13 cellular contexts compared by ENCODE assay signal in genomic region chr12:92543359-92543758, GRCh38.
DNase-seq lines count a peak whose midpoint lies in the region; ATAC-seq and TF ChIP-seq lines count a peak whose summit lies in the region.
"Had no signal": no experiment of that assay in that cellular context is flagged by ENCODE, and none has a peak within 500 bp of the region (broad histone marks: within the 10 kb centered on the region; RNA-seq: fewer than 3 reads in every experiment).

No MANE protein-coding gene starts in this region.

- no peak overlapping the region for H3K18ac ChIP-seq in mesendoderm (ENCODE audit: low read length)

- H3K4ac ChIP-seq in mesendoderm (ENCODE audit: low read depth, low read length), result no peak overlapping the region

- TF ChIP-seq CTCF in 22Rv1 (IDR thresholded peaks at IDR 0.05) (no peak), HCT116 (IDR thresholded peaks at IDR 0.05 in 2 of 3, conservative IDR thresholded peaks at IDR 0.05 in 1 of 3; ENCODE audit: borderline replicate concordance in 1 of 3, insufficient read depth in 1 of 3, low read depth in 2 of 3, low read length in 2 of 3) (no peak), activated B cell treated with CpG ODN at 0.5 μM for 24 hours (IDR thresholded peaks at IDR 0.05) (no peak), gastroesophageal sphincter (IDR thresholded peaks at IDR 0.05) (no peak), Peyer's patch (IDR thresholded peaks at IDR 0.05) (no peak)

- in situ Hi-C loops in ACHN (cut with HindIII; ENCODE audit: low pct_ligation_motif_present, low pct_unique_long_range_greater_than_20kb, low sequenced_read_pairs), result no loop called here

- H2AK5ac ChIP-seq in mesendoderm (ENCODE audit: low read length), result no peak overlapping the region

- TF ChIP-seq EP300 in gastroesophageal sphincter (IDR thresholded peaks at IDR 0.05), result no peak

- H3K36me3 ChIP-seq in HCT116 (ENCODE audit: control insufficient read depth in 1 of 2, insufficient read depth in 2 of 2, low read length in 2 of 2) (no peaks in the 10 kb centered on the region), mesendoderm (ENCODE audit: control insufficient read depth, insufficient read depth, low read length) (no peaks in the 10 kb centered on the region), gastroesophageal sphincter (no peaks in the 10 kb centered on the region), Peyer's patch (no peaks in the 10 kb centered on the region)

- no peaks in the 10 kb centered on the region for H4K20me1 ChIP-seq in HCT116 (ENCODE audit: insufficient read depth)

- H3K4me2 ChIP-seq in HCT116 (ENCODE audit: low read length) (no peak overlapping the region), mesendoderm (ENCODE audit: low read length) (no peak overlapping the region)

- no peaks in the 10 kb centered on the region for H3K79me1 ChIP-seq in mesendoderm (ENCODE audit: low read length)

- BruUV-seq in HCT116 (replicated peaks; lab: Mats Ljungman, UMichigan), result no TSS peak

- H3K4me1 ChIP-seq in HCT116 (ENCODE audit: control insufficient read depth in 1 of 2, insufficient read depth in 2 of 2, low read length in 2 of 2), result peaks cover 8 to 25% of the 10 kb centered on the region in 2 experiments; a peak in 3 of 4 replicates
- H3K4me1 ChIP-seq in mesendoderm (ENCODE audit: control insufficient read depth, low read depth, low read length), result peaks cover 2% of the 10 kb centered on the region
- peaks cover 0 to 29% (median 2%) of the 10 kb centered on the region in 3 donors for H3K4me1 ChIP-seq in gastroesophageal sphincter
- peaks cover 0 to 47% (median 11%) of the 10 kb centered on the region in 4 donors for H3K4me1 ChIP-seq in Peyer's patch

- WGBS in mesendoderm (ENCODE audit: extremely low coverage, insufficient coverage, low lambda C conversion rate), result no CpG with 5 or more reads among the region's 1 CpG
- 0% methylated on average over 1 of the region's 1 CpG for WGBS in gastroesophageal sphincter (ENCODE audit: low coverage in 1 of 2), 2 donors

- peaks cover 58% of the 10 kb centered on the region for H3K4me1 Mint-ChIP-seq in activated B cell treated with CpG ODN at 0.5 μM for 24 hours

- H3K27me3 Mint-ChIP-seq in activated B cell treated with CpG ODN at 0.5 μM for 24 hours, result no peaks in the 10 kb centered on the region
- H3K27me3 Mint-ChIP-seq: memory B cell had no signal

- H3K27ac ChIP-seq in 22Rv1 (peak overlapping the region; percentile 57), HCT116 (ENCODE audit: low read depth, low read length) (no peak overlapping the region), mesendoderm (ENCODE audit: low read depth, low read length) (no peak overlapping the region), gastroesophageal sphincter (no peak overlapping the region), Peyer's patch (peak overlapping the region in 2 of 4 donors; percentile 40 to 70)
- H3K27ac ChIP-seq: HL-60 had no signal

- no peak for ATAC-seq in HCT116
- ATAC-seq in activated B cell treated with CpG ODN at 0.5 μM for 24 hours (ENCODE audit: low read depth), result no peak
- no peak for ATAC-seq in HG02852 (IDR thresholded peaks at IDR 0.05; ENCODE audit: unreplicated experiment)
- no peak for ATAC-seq in gastroesophageal sphincter

- H3K9me3 Mint-ChIP-seq in activated B cell treated with CpG ODN at 0.5 μM for 24 hours, result no peaks in the 10 kb centered on the region
- H3K9me3 Mint-ChIP-seq: memory B cell had no signal

- no peak overlapping the region for H2BK5ac ChIP-seq in mesendoderm (ENCODE audit: low read length)

- H3K56ac ChIP-seq in mesendoderm (ENCODE audit: low read length), result no peak overlapping the region

- peak overlapping the region; percentile 1 for H3K27ac Mint-ChIP-seq in activated B cell treated with CpG ODN at 0.5 μM for 24 hours
- H3K27ac Mint-ChIP-seq: memory B cell had no signal

- intact Hi-C loops in HCT116 (cut with micrococcal nuclease), result no loop called here
- intact Hi-C loops in activated B cell treated with CpG ODN at 0.5 μM for 24 hours (cut with micrococcal nuclease), result no loop called here

- H3K4me3 Mint-ChIP-seq in activated B cell treated with CpG ODN at 0.5 μM for 24 hours, result no peak overlapping the region

- no peak overlapping the region for H4K5ac ChIP-seq in mesendoderm (ENCODE audit: low read length)

- H3K79me2 ChIP-seq in HCT116 (ENCODE audit: insufficient read depth, low read length) (no peaks in the 10 kb centered on the region), mesendoderm (ENCODE audit: control insufficient read depth, insufficient read depth, low read length) (no peaks in the 10 kb centered on the region)

- RAD21 ChIA-PET in HCT116 (lab: Charles Lee; ENCODE audit: low non-redundant PET in 1 of 2, low total read pairs in 2 of 2, uncharacterized antibody in 2 of 2, unreplicated experiment in 2 of 2), result no interaction called here

- no peak overlapping the region for H2AFZ ChIP-seq in HCT116 (ENCODE audit: low read depth, low read length, poor library complexity, severe bottlenecking)

- POLR2A ChIA-PET in HCT116 (lab: Charles Lee) (interaction anchor here (0.7 kb wide), 1 partner anchor 13 kb away, joined by 3 read pairs; no protein-coding TSS in a partner anchor), activated B cell treated with CpG ODN at 0.5 μM for 24 hours (lab: Charles Lee) (interaction anchor here (0.7 to 1.6 kb wide), 6 partner anchors 14 to 596 kb away, joined by 3 to 8 read pairs (median 4); no protein-coding TSS in a partner anchor)

- TF ChIP-seq POLR2A in HCT116 (IDR thresholded peaks at IDR 0.05; ENCODE audit: borderline replicate concordance, extremely low read depth, insufficient read depth, insufficient read length) (no peak), gastroesophageal sphincter (IDR thresholded peaks at IDR 0.05) (no peak), Peyer's patch (IDR thresholded peaks at IDR 0.05) (no peak)

- no peak overlapping the region for H4K8ac ChIP-seq in mesendoderm (ENCODE audit: low read depth, low read length)

- H2BK120ac ChIP-seq in mesendoderm (ENCODE audit: low read depth, low read length), result no peak overlapping the region

- no peak for DNase-seq in HCT116 (ENCODE audit: low read depth, low spot score)
- no peak for DNase-seq in activated B cell treated with CpG ODN at 0.5 μM for 24 hours
- peak; percentile 22 for DNase-seq in mesendoderm
- no peak for DNase-seq in ACHN
- DNase-seq in Peyer's patch, result no peak
- DNase-seq: foreskin fibroblast, NCI-H1694, RPMI8226 had no signal

- no peak overlapping the region for H2BK15ac ChIP-seq in mesendoderm (replicated peaks; ENCODE audit: low read depth)

- H3K9me3 ChIP-seq in HCT116 (ENCODE audit: control insufficient read depth in 1 of 2, insufficient read depth in 1 of 2, low read depth in 1 of 2, low read length in 2 of 2) (no peaks in the 10 kb centered on the region), gastroesophageal sphincter (no peaks in the 10 kb centered on the region), Peyer's patch (no peaks in the 10 kb centered on the region)

- no peaks in the 10 kb centered on the region for H3K9me2 ChIP-seq in HCT116 (ENCODE audit: insufficient read depth)

- H3K4me3 ChIP-seq in HCT116 (replicated peaks in 1 of 2; ENCODE audit: low read depth in 1 of 2, low read length in 2 of 2) (no peak overlapping the region), mesendoderm (ENCODE audit: low read length) (no peak overlapping the region), gastroesophageal sphincter (no peak overlapping the region), Peyer's patch (no peak overlapping the region)

- H3K27me3 ChIP-seq in HCT116 (ENCODE audit: insufficient read depth, low read length) (no peaks in the 10 kb centered on the region), mesendoderm (ENCODE audit: insufficient read depth, low read length, poor library complexity) (no peaks in the 10 kb centered on the region), gastroesophageal sphincter (no peaks in the 10 kb centered on the region), Peyer's patch (no peaks in the 10 kb centered on the region)

- H3K36me3 Mint-ChIP-seq in activated B cell treated with CpG ODN at 0.5 μM for 24 hours (ENCODE audit: low read depth), result no peaks in the 10 kb centered on the region
- H3K36me3 Mint-ChIP-seq: memory B cell had no signal

- CTCF ChIA-PET in HCT116 (lab: Charles Lee) (no interaction called here), activated B cell treated with CpG ODN at 0.5 μM for 24 hours (lab: Charles Lee) (interaction anchor here (1.4 to 1.7 kb wide), 2 partner anchors 38 to 41 kb away, joined by 3 read pairs; no protein-coding TSS in a partner anchor)

- H3K9ac ChIP-seq in HCT116 (ENCODE audit: low read length), result no peak overlapping the region
- no peak overlapping the region for H3K9ac ChIP-seq in mesendoderm (ENCODE audit: low read length)

- H3K23ac ChIP-seq in mesendoderm (ENCODE audit: low read length), result no peak overlapping the region

- no peak for TF ChIP-seq RAD21 in HCT116 (IDR thresholded peaks at IDR 0.05; ENCODE audit: low read depth)

TF ChIP-seq in HCT116, 20 proteins besides CTCF, POLR2A, EP300 and RAD21:
- TF ChIP-seq EZH2 (IDR thresholded peaks at IDR 0.05) (no peak), EZH2phosphoT487 (IDR thresholded peaks at IDR 0.05; ENCODE audit: borderline replicate concordance) (no peak), JUND (IDR thresholded peaks at IDR 0.05) (0 out of 2 replicates have a peak, but pooled peaks have one; percentile 11), FOSL1 (IDR thresholded peaks at IDR 0.05; ENCODE audit: low read depth) (no peak), CEBPB (IDR thresholded peaks at IDR 0.05; ENCODE audit: low read depth) (no peak; the same call in 1 of the 2 replicates), SP1 (IDR thresholded peaks at IDR 0.05; ENCODE audit: low read depth) (peak; percentile 48; the same call in 1 of the 2 replicates), TCF7L2 (IDR thresholded peaks at IDR 0.05; ENCODE audit: borderline replicate concordance, extremely low read depth, insufficient read depth, insufficient read length) (no peak), ELF1 (IDR thresholded peaks at IDR 0.05; ENCODE audit: borderline replicate concordance, low read depth) (no peak), ZNF274 (IDR thresholded peaks at IDR 0.05; ENCODE audit: low read depth, low read length) (no peak)
TF ChIP-seq in HCT116: peak in this region for 2.
